26 cellular contexts compared by ENCODE assay signal in the genomic region with DNA sequence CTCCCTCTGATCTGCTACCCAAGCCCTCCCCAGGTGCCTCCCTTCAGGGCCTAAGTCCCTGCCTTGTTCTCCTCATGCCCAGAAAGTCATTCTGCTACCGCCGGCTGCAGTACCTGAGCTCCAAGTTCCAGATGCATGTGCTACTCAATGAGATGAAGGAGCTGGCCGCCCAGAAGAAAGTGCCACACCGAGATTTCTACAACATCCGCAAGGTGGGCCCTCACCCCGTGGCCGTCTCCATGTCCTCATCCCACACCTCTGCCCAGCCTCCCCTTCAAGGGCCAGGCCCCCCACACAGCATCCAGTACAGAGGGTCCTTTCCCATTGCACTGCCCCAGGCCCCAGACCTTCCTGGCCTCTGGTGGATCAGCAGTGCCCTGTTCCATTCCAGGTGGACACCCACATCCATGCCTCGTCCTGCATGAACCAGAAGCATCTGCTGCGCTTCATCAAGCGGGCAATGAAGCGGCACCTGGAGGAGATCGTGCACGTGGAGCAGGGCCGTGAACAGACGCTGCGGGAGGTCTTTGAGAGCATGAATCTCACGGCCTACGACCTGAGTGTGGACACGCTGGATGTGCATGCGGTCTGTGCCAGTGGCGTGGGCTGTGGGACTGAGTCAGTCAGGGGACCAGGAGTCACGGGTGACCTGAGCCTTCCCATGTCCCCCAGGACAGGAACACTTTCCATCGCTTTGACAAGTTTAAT. TPM values are rescaled to one million over a fixed set of nuclear protein-coding genes. Genes with fewer than 3 reads are reported as not detected.
DNase-seq lines count a peak whose midpoint lies in the region; ATAC-seq, FAIRE-seq and TF ChIP-seq lines count a peak whose summit lies in the region.
"Had no signal": no experiment of that assay in that cellular context is flagged by ENCODE, and none has a peak within 500 bp of the region (broad histone marks: within the 10 kb centered on the region; RNA-seq: fewer than 3 reads in every experiment).

No MANE protein-coding gene starts in this region.

- no peak overlapping the region for H2AFZ ChIP-seq in K562 (ENCODE audit: low read depth, low read length)

- no peak for TF ChIP-seq POLR2A in K562 (conservative IDR thresholded peaks at IDR 0.05)

- no peak overlapping the region for H3K4me2 ChIP-seq in K562 (ENCODE audit: insufficient read depth, low read length)

- intact Hi-C loops in K562 (cut with micrococcal nuclease) (no loop called here), kidney (cut with DNase I) (loop anchor here (10.0 kb wide), 1 partner anchor 93 kb away; a partner anchor contains a TSS)

- H3K9me3 ChIP-seq in K562 (replicated peaks; ENCODE audit: control insufficient read depth, insufficient read depth, low read depth, low read length) = no peaks in the 10 kb centered on the region
- no peaks in the 10 kb centered on the region for H3K9me3 ChIP-seq in kidney (ENCODE audit: control insufficient read depth in 1 of 2, low read length in 2 of 2)
- H3K9me3 ChIP-seq: HAP-1, psoas muscle, thyroid gland had no signal

- WGBS in K562 (ENCODE audit: insufficient coverage, low coverage, missing lambda C conversion rate) = 91% methylated on average over 23 of the region's 23 CpGs

- H3K79me2 ChIP-seq in K562 (ENCODE audit: control insufficient read depth, insufficient read depth, low read length) = peaks cover 15% of the 10 kb centered on the region

- no peak overlapping the region for H3K4me3 ChIP-seq in K562
- no peak overlapping the region for H3K4me3 ChIP-seq in kidney (ENCODE audit: low read length in 2 of 2)
- H3K4me3 ChIP-seq: HAP-1, psoas muscle, thyroid gland had no signal

- H4K20me1 ChIP-seq in K562 (replicated peaks; ENCODE audit: control insufficient read depth, insufficient read depth, low read length) = peaks cover 4% of the 10 kb centered on the region

- H3K27me3 ChIP-seq in K562 (ENCODE audit: control insufficient read depth in 2 of 2, insufficient read depth in 2 of 2, low read length in 2 of 2) = no peaks in the 10 kb centered on the region
- H3K27me3 ChIP-seq: thyroid gland had no signal

- TF ChIP-seq RAD21 in K562 (CRISPR knock-in tag; conservative IDR thresholded peaks at IDR 0.05 in 1 of 2, IDR thresholded peaks at IDR 0.05 in 1 of 2) = no peak

- POLR2A ChIA-PET in K562 (lab: Yijun Ruan, JAX) = interaction anchor here (0.7 to 1.4 kb wide), 4 partner anchors 9 to 1657 kb away, joined by 3 to 5 read pairs (median 4); a partner anchor contains a TSS

- peaks cover 5% of the 10 kb centered on the region for H3K9me1 ChIP-seq in K562 (ENCODE audit: control insufficient read depth, insufficient read depth, low read length)

- ATAC-seq in K562 (no peak), GM19023 (IDR thresholded peaks at IDR 0.05; ENCODE audit: unreplicated experiment) (no peak)
- ATAC-seq: left colon; psoas muscle; Right ventricle myocardium inferior; stimulated activated naive CD8-positive, alpha-beta T cell treated with anti-CD3 and anti-CD28 coated beads, Interleukin-15, Interleukin-2, amounts not matched to agents 100 U/mL and 50 U/mL, for 24 hours had no signal

- FAIRE-seq in D721Med (lab: Jason Lieb, UNC) (no peak), K562 (lab: Jason Lieb, UNC) (no peak), kidney (lab: Jason Lieb, UNC) (no peak)
- FAIRE-seq: frontal cortex, small intestine had no signal

- DNase-seq in ACHN (peak; percentile 92), D721Med (ENCODE audit: insufficient read length, low spot score) (peak; percentile 13), K562 (ENCODE audit: extremely low read depth in 1 of 4, low spot score in 3 of 4) (no peak), kidney tubule cell (ENCODE audit: low spot score) (peak; percentile 96), NCI-H345 (lab: John Stamatoyannopoulos, UW) (no peak), kidney (no peak), NCI-H2081 treated with DMSO at 0.1 percent for 48 hours (lab: John Stamatoyannopoulos, UW) (no peak)
- DNase-seq: activated CD4-positive, alpha-beta T cell treated with anti-CD3 and anti-CD28 coated beads for 1 hour; activated effector memory CD4-positive, alpha-beta T cell treated with Interleukin-2 at 50 U/mL for 16 hours; CD8-positive, alpha-beta memory T cell; DND-41; left colon; midbrain; NCI-H526; nephron progenitor cell; psoas muscle; small intestine; stimulated activated naive CD8-positive, alpha-beta T cell treated with anti-CD3 and anti-CD28 coated beads, Interleukin-15, Interleukin-2, amounts not matched to agents 100 U/mL and 50 U/mL, for 24 hours; thyroid gland had no signal

- BruUV-seq in K562 (replicated peaks; lab: Mats Ljungman, UMichigan) = no TSS peak

- TF ChIP-seq CTCF in D721Med (IDR thresholded peaks at IDR 0.05; ENCODE audit: insufficient read depth, missing control alignments) (no peak), K562 (IDR thresholded peaks at IDR 0.05 in 2 of 3, conservative IDR thresholded peaks at IDR 0.05 in 1 of 3; ENCODE audit: insufficient read depth in 2 of 3, low read depth in 1 of 3, low read length in 3 of 3) (no peak), kidney (IDR thresholded peaks at IDR 0.05; ENCODE audit: borderline replicate concordance, extremely low read depth, insufficient read depth) (no peak)

- no peak for TF ChIP-seq EP300 in K562 (IDR thresholded peaks at IDR 0.05; ENCODE audit: low read length)

- H3K4me1 ChIP-seq in K562 (replicated peaks in 1 of 2; ENCODE audit: control insufficient read depth in 2 of 2, insufficient read depth in 2 of 2, low read length in 2 of 2) (peaks cover 5 to 61% of the 10 kb centered on the region in 2 experiments; a peak in 4 of 5 replicates), kidney (ENCODE audit: control insufficient read depth in 1 of 2, insufficient read depth in 1 of 2, low read depth in 1 of 2, low read length in 2 of 2) (peaks cover 0 to 8% of the 10 kb centered on the region in 2 donors)
- H3K4me1 ChIP-seq: HAP-1, psoas muscle had no signal

- H3K27ac ChIP-seq in K562 (ENCODE audit: extremely low read depth, low read depth, low read length) (no peak overlapping the region), kidney (ENCODE audit: low read depth in 2 of 2, low read length in 2 of 2) (no peak overlapping the region)
- H3K27ac ChIP-seq: psoas muscle, thyroid gland had no signal

- in situ Hi-C loops in ACHN (cut with HindIII; ENCODE audit: low pct_ligation_motif_present, low pct_unique_long_range_greater_than_20kb, low sequenced_read_pairs) (no loop called here), K562 (cut with MboI) (no loop called here)

- CTCF ChIA-PET in K562 (lab: Yijun Ruan, JAX; ENCODE audit: low intra/inter-chr PET ratio) = no interaction called here

- H3K36me3 ChIP-seq in K562 (ENCODE audit: control insufficient read depth, insufficient read depth, low read length) (peaks cover 63% of the 10 kb centered on the region; the same call in 2 of the 3 replicates), kidney (ENCODE audit: control insufficient read depth in 1 of 2, insufficient read depth in 2 of 2, low read length in 2 of 2) (peaks cover 17 to 39% of the 10 kb centered on the region in 2 donors)

- H3K9ac ChIP-seq in K562 (ENCODE audit: insufficient read depth in 1 of 2, low read depth in 2 of 2, low read length in 2 of 2) (no peak overlapping the region), kidney (ENCODE audit: low read length in 2 of 2) (no peak overlapping the region)

RNA-seq across cellular contexts. Expression of a gene that starts 8.2 kb away (rescaled TPM):
- 140 and 447 TPM in 2 replicates for total RNA-seq in K562 (2011; cell fraction: chromatin; rRNA removed; ENCODE audit: low replicate concordance)
- 236 and 252 TPM in 2 replicates for total RNA-seq in K562 (2011; cell fraction: nucleolus; rRNA removed)
- 132 and 154 TPM in 2 replicates for total RNA-seq in K562 (2011; cell fraction: nucleoplasm; rRNA removed)
- total RNA-seq in K562 (2014; rRNA removed) (51.0 and 57.1 TPM in 2 replicates), K562 (2014; rRNA removed; fragmentation: Illumina TruSeq; extraction: Trizol) (11.5 and 17.8 TPM in 2 replicates), K562 (2015; rRNA removed; fragmentation: Illumina TruSeq; extraction: Trizol) (27.1 and 28.4 TPM in 2 replicates), K562 (2021) (74.1 and 77.7 TPM in 2 replicates), kidney (55.3 TPM)
- polyA plus RNA-seq in K562 (2011; rRNA removed) (28.2 and 67.7 TPM in 2 replicates), K562 (2014; fragmentation: Illumina TruSeq; extraction: Trizol) (48.2 and 51.1 TPM in 2 replicates), K562 (2014; fragmentation: Nextera tagmentation; extraction: Ambion mirVana) (1 to 10 TPM; 2.0 to 4.0 TPM), K562 (2014; rRNA removed) (43.8 and 55.6 TPM in 2 replicates), kidney (ENCODE audit: insufficient read depth, low read depth, low replicate concordance) (21.1 TPM)
- polyA plus RNA-seq in K562 (2011; cell fraction: cytosol; rRNA removed) = 33.1 and 34.0 TPM in 2 replicates
- polyA plus RNA-seq in K562 (2011; cell fraction: nucleus; rRNA removed) = 436 and 581 TPM in 2 replicates
- polyA plus RNA-seq in K562 (2012) = 54.7 and 59.0 TPM in 2 replicates
- polyA minus RNA-seq in K562 (2011; rRNA and poly(A)+ RNA removed) = 21.0 and 24.7 TPM in 2 replicates
- 32.1 and 40.5 TPM in 2 replicates for polyA minus RNA-seq in K562 (2011; cell fraction: cytosol; rRNA and poly(A)+ RNA removed)
- 99.8 and 119 TPM in 2 replicates for polyA minus RNA-seq in K562 (2011; cell fraction: nucleus; rRNA and poly(A)+ RNA removed)

RNA-seq across cellular contexts. Expression of a gene that starts 8.4 kb away (rescaled TPM):
- total RNA-seq in K562 (2011; cell fraction: chromatin; rRNA removed; ENCODE audit: low replicate concordance) = not detected in 2 replicates
- total RNA-seq in K562 (2011; cell fraction: nucleolus; rRNA removed) = not detected in 2 replicates
- not detected in 2 replicates for total RNA-seq in K562 (2011; cell fraction: nucleoplasm; rRNA removed)
- total RNA-seq in K562 (2014; rRNA removed) (0.33 TPM in 1 of 2 replicates, not detected in the other), K562 (2014; rRNA removed; fragmentation: Illumina TruSeq; extraction: Trizol) (0.25 and 0.29 TPM in 2 replicates), K562 (2015; rRNA removed; fragmentation: Illumina TruSeq; extraction: Trizol) (0.33 and 0.60 TPM in 2 replicates), K562 (2021) (0.16 and 0.47 TPM in 2 replicates), kidney (not detected)
- polyA plus RNA-seq in K562 (2011; rRNA removed) (0.27 and 0.32 TPM in 2 replicates), K562 (2014; fragmentation: Illumina TruSeq; extraction: Trizol) (0.52 and 0.90 TPM in 2 replicates), K562 (2014; fragmentation: Nextera tagmentation; extraction: Ambion mirVana) (under 1 TPM; 0.06 to 0.22 TPM), K562 (2014; rRNA removed) (0.07 TPM in 1 of 2 replicates, not detected in the other), kidney (ENCODE audit: insufficient read depth, low read depth, low replicate concordance) (not detected)
- 0.19 TPM in 1 of 2 replicates, not detected in the other for polyA plus RNA-seq in K562 (2011; cell fraction: cytosol; rRNA removed)
- polyA plus RNA-seq in K562 (2011; cell fraction: nucleus; rRNA removed) = 0.37 TPM in 1 of 2 replicates, not detected in the other
- polyA plus RNA-seq in K562 (2012) = 0.42 and 0.46 TPM in 2 replicates
- 0.63 and 0.81 TPM in 2 replicates for polyA minus RNA-seq in K562 (2011; rRNA and poly(A)+ RNA removed)
- polyA minus RNA-seq in K562 (2011; cell fraction: cytosol; rRNA and poly(A)+ RNA removed) = not detected in 2 replicates
- polyA minus RNA-seq in K562 (2011; cell fraction: nucleus; rRNA and poly(A)+ RNA removed) = 0.13 TPM in 1 of 2 replicates, not detected in the other
- total RNA-seq: cardiac septum, frontal cortex, psoas muscle, Right ventricle myocardium inferior, thyroid gland had no signal
- polyA plus RNA-seq: CD8-positive, alpha-beta memory T cell; esophagus had no signal

RNA-seq across cellular contexts. Expression of a gene that starts 28.1 kb away (rescaled TPM):
- 32.6 and 57.2 TPM in 2 replicates for total RNA-seq in K562 (2011; cell fraction: chromatin; rRNA removed; ENCODE audit: low replicate concordance)
- 42.2 and 42.5 TPM in 2 replicates for total RNA-seq in K562 (2011; cell fraction: nucleolus; rRNA removed)
- 35.5 and 39.5 TPM in 2 replicates for total RNA-seq in K562 (2011; cell fraction: nucleoplasm; rRNA removed)
- total RNA-seq in K562 (2014; rRNA removed) = 18.8 and 26.8 TPM in 2 replicates
- total RNA-seq in K562 (2014; rRNA removed; fragmentation: Illumina TruSeq; extraction: Trizol) = 21.0 and 22.2 TPM in 2 replicates
- total RNA-seq in K562 (2015; rRNA removed; fragmentation: Illumina TruSeq; extraction: Trizol) = 25.0 and 29.7 TPM in 2 replicates
- total RNA-seq in K562 (2021) = 38.8 and 41.0 TPM in 2 replicates
- 45.0 and 57.0 TPM in 2 replicates for polyA plus RNA-seq in K562 (2011; rRNA removed)
- polyA plus RNA-seq in K562 (2011; cell fraction: cytosol; rRNA removed) = 55.3 and 58.1 TPM in 2 replicates
- 108 and 111 TPM in 2 replicates for polyA plus RNA-seq in K562 (2011; cell fraction: nucleus; rRNA removed)
- polyA plus RNA-seq in K562 (2012) = 44.6 and 53.5 TPM in 2 replicates
- polyA plus RNA-seq in K562 (2014; fragmentation: Illumina TruSeq; extraction: Trizol) = 53.4 and 56.1 TPM in 2 replicates
- 10 to 100 TPM; 30.5 to 39.2 TPM for polyA plus RNA-seq in K562 (2014; fragmentation: Nextera tagmentation; extraction: Ambion mirVana)
- polyA plus RNA-seq in K562 (2014; rRNA removed) = 38.4 and 46.2 TPM in 2 replicates
- 26.7 and 29.8 TPM in 2 replicates for polyA minus RNA-seq in K562 (2011; rRNA and poly(A)+ RNA removed)
- 19.7 and 21.8 TPM in 2 replicates for polyA minus RNA-seq in K562 (2011; cell fraction: cytosol; rRNA and poly(A)+ RNA removed)
- polyA minus RNA-seq in K562 (2011; cell fraction: nucleus; rRNA and poly(A)+ RNA removed) = 24.2 and 40.5 TPM in 2 replicates
- total RNA-seq in kidney = 34.0 TPM
- 117 TPM for polyA plus RNA-seq in kidney (ENCODE audit: insufficient read depth, low read depth, low replicate concordance)

RNA-seq across cellular contexts. Expression of a gene that starts 40.0 kb away (rescaled TPM):
- 18.6 and 26.2 TPM in 2 replicates for total RNA-seq in K562 (2011; cell fraction: chromatin; rRNA removed; ENCODE audit: low replicate concordance)
- total RNA-seq in K562 (2011; cell fraction: nucleolus; rRNA removed) = 12.3 and 13.0 TPM in 2 replicates
- 16.2 and 17.0 TPM in 2 replicates for total RNA-seq in K562 (2011; cell fraction: nucleoplasm; rRNA removed)
- 1.6 TPM in 2 replicates for total RNA-seq in K562 (2014; rRNA removed)
- total RNA-seq in K562 (2014; rRNA removed; fragmentation: Illumina TruSeq; extraction: Trizol) = 2.5 and 2.6 TPM in 2 replicates
- 4.2 TPM in 2 replicates for total RNA-seq in K562 (2015; rRNA removed; fragmentation: Illumina TruSeq; extraction: Trizol)
- 6.4 and 6.8 TPM in 2 replicates for total RNA-seq in K562 (2021)
- polyA plus RNA-seq in K562 (2011; rRNA removed) = 5.4 and 11.9 TPM in 2 replicates
- polyA plus RNA-seq in K562 (2011; cell fraction: cytosol; rRNA removed) = 7.2 and 11.1 TPM in 2 replicates
- polyA plus RNA-seq in K562 (2011; cell fraction: nucleus; rRNA removed) = 53.6 and 78.5 TPM in 2 replicates
- 12.4 and 26.5 TPM in 2 replicates for polyA plus RNA-seq in K562 (2012)
- polyA plus RNA-seq in K562 (2014; fragmentation: Illumina TruSeq; extraction: Trizol) = 8.6 and 10.9 TPM in 2 replicates
- polyA plus RNA-seq in K562 (2014; fragmentation: Nextera tagmentation; extraction: Ambion mirVana) = 10 to 100 TPM; 12.4 to 15.1 TPM
- polyA plus RNA-seq in K562 (2014; rRNA removed) = 7.6 and 7.7 TPM in 2 replicates
- 4.1 and 4.3 TPM in 2 replicates for polyA minus RNA-seq in K562 (2011; rRNA and poly(A)+ RNA removed)
- 0.95 and 2.5 TPM in 2 replicates for polyA minus RNA-seq in K562 (2011; cell fraction: cytosol; rRNA and poly(A)+ RNA removed)
- polyA minus RNA-seq in K562 (2011; cell fraction: nucleus; rRNA and poly(A)+ RNA removed) = 5.1 and 10.0 TPM in 2 replicates
- 47.1 TPM for total RNA-seq in kidney
- polyA plus RNA-seq in kidney (ENCODE audit: insufficient read depth, low read depth, low replicate concordance) = 116 TPM

RNA-seq across cellular contexts. Expression of a gene that starts 59.8 kb away (rescaled TPM):
- 0.65 and 0.70 TPM in 2 replicates for total RNA-seq in K562 (2011; cell fraction: chromatin; rRNA removed; ENCODE audit: low replicate concordance)
- total RNA-seq in K562 (2011; cell fraction: nucleolus; rRNA removed) = not detected in 2 replicates
- not detected in 2 replicates for total RNA-seq in K562 (2011; cell fraction: nucleoplasm; rRNA removed)
- not detected in 2 replicates for total RNA-seq in K562 (2014; rRNA removed)
- total RNA-seq in K562 (2014; rRNA removed; fragmentation: Illumina TruSeq; extraction: Trizol) = not detected in 2 replicates
- total RNA-seq in K562 (2015; rRNA removed; fragmentation: Illumina TruSeq; extraction: Trizol) = not detected in 2 replicates
- not detected in 2 replicates for total RNA-seq in K562 (2021)
- polyA plus RNA-seq in K562 (2011; rRNA removed) = 0.14 TPM in 1 of 2 replicates, not detected in the other
- polyA plus RNA-seq in K562 (2011; cell fraction: cytosol; rRNA removed) = 0.21 and 0.29 TPM in 2 replicates
- polyA plus RNA-seq in K562 (2011; cell fraction: nucleus; rRNA removed) = 0.59 and 1.3 TPM in 2 replicates
- polyA plus RNA-seq in K562 (2012) = 0.07 and 0.40 TPM in 2 replicates
- polyA plus RNA-seq in K562 (2014; fragmentation: Illumina TruSeq; extraction: Trizol) = not detected in 2 replicates
- polyA plus RNA-seq in K562 (2014; fragmentation: Nextera tagmentation; extraction: Ambion mirVana) = not detected
- not detected in 2 replicates for polyA plus RNA-seq in K562 (2014; rRNA removed)
- 0.18 and 0.28 TPM in 2 replicates for polyA minus RNA-seq in K562 (2011; rRNA and poly(A)+ RNA removed)
- not detected in 2 replicates for polyA minus RNA-seq in K562 (2011; cell fraction: cytosol; rRNA and poly(A)+ RNA removed)
- not detected in 2 replicates for polyA minus RNA-seq in K562 (2011; cell fraction: nucleus; rRNA and poly(A)+ RNA removed)
- total RNA-seq in kidney = not detected
- 61.2 TPM for polyA plus RNA-seq in kidney (ENCODE audit: insufficient read depth, low read depth, low replicate concordance)
- total RNA-seq: CD8-positive, alpha-beta memory T cell; dermis microvascular lymphatic vessel endothelial cell; left colon; Right ventricle myocardium inferior had no signal
- polyA plus RNA-seq: CD8-positive, alpha-beta memory T cell had no signal

Comparison
In these comparisons a context has a peak if more than half of its experiments do, and no peak if none do; other contexts are left out.
1. DNase-seq: peak in ACHN (single experiment), D721Med (single experiment) and kidney tubule cell (single experiment); none in K562 (0 of 4), NCI-H345 (single experiment), kidney (single experiment) and NCI-H2081 treated with DMSO at 0.1 percent for 48 hours (single experiment).